In genomic region chr19:12943437-12944044, GRCh38 we compare ENCODE assay signal across 1 cellular context.
TF ChIP-seq lines count a peak whose summit lies in the region.

No MANE protein-coding gene starts in this region.

TF ChIP-seq in GM23338, 12 proteins besides CTCF, POLR2A, EP300 and RAD21 (continued from another document):
- TF ChIP-seq REST (IDR thresholded peaks at IDR 0.05; ENCODE audit: unreplicated experiment) (no peak), EZH2 (IDR thresholded peaks at IDR 0.05; ENCODE audit: low read depth, unreplicated experiment) (no peak), ZNF462 (CRISPR knock-in tag; IDR thresholded peaks at IDR 0.05) (no peak), STAT1 (IDR thresholded peaks at IDR 0.05; ENCODE audit: unreplicated experiment) (no peak), ETS1 (IDR thresholded peaks at IDR 0.05) (no peak), ZNF114 (CRISPR knock-in tag; IDR thresholded peaks at IDR 0.05) (no peak), JUNB (IDR thresholded peaks at IDR 0.05; ENCODE audit: unreplicated experiment) (no peak)
